Comparison of ENCODE assay signal across 13 cellular contexts in genomic region chrX:134537179-134537945, GRCh38.
DNase-seq lines count a peak whose midpoint lies in the region; ATAC-seq and TF ChIP-seq lines count a peak whose summit lies in the region.
"Had no signal": no experiment of that assay in that cellular context is flagged by ENCODE, and none has a peak within 500 bp of the region (broad histone marks: within the 10 kb centered on the region; RNA-seq: fewer than 3 reads in every experiment).

No MANE protein-coding gene starts in this region.

- H3K27me3 Mint-ChIP-seq in nephron (ENCODE audit: low read depth): no peaks in the 10 kb centered on the region
- H3K27me3 Mint-ChIP-seq in activated naive CD8-positive, alpha-beta T cell treated with anti-CD3 and anti-CD28 coated beads for 36 hours: no peaks in the 10 kb centered on the region

- no peak overlapping the region for H3K4me3 Mint-ChIP-seq in nephron
- no peak overlapping the region for H3K4me3 Mint-ChIP-seq in activated naive CD8-positive, alpha-beta T cell treated with anti-CD3 and anti-CD28 coated beads for 36 hours
- H3K4me3 Mint-ChIP-seq: activated naive CD8-positive, alpha-beta T cell treated with anti-CD3 and anti-CD28 coated beads, Interleukin-2, amount 50 U/mL, for 24 hours; stimulated activated effector memory CD8-positive, alpha-beta T cell treated with anti-CD3 and anti-CD28 coated beads, Interleukin-12 subunit alpha, Interleukin-12 subunit beta, amount 100 ng/mL, for 72 hours had no signal

- H3K4me1 Mint-ChIP-seq in nephron: peaks cover 35% of the 10 kb centered on the region
- peaks cover 1% of the 10 kb centered on the region for H3K4me1 Mint-ChIP-seq in activated naive CD8-positive, alpha-beta T cell treated with anti-CD3 and anti-CD28 coated beads for 36 hours
- H3K4me1 Mint-ChIP-seq: activated naive CD8-positive, alpha-beta T cell treated with anti-CD3 and anti-CD28 coated beads, Interleukin-2, amount 50 U/mL, for 24 hours; stimulated activated effector memory CD8-positive, alpha-beta T cell treated with anti-CD3 and anti-CD28 coated beads, Interleukin-12 subunit alpha, Interleukin-12 subunit beta, amount 100 ng/mL, for 72 hours had no signal

- H3K36me3 Mint-ChIP-seq in nephron (ENCODE audit: low read depth): no peaks in the 10 kb centered on the region
- no peaks in the 10 kb centered on the region for H3K36me3 Mint-ChIP-seq in activated naive CD8-positive, alpha-beta T cell treated with anti-CD3 and anti-CD28 coated beads for 36 hours
- H3K36me3 Mint-ChIP-seq: stimulated activated effector memory CD8-positive, alpha-beta T cell treated with anti-CD3 and anti-CD28 coated beads, Interleukin-12 subunit alpha, Interleukin-12 subunit beta, amount 100 ng/mL, for 72 hours had no signal

- no peak for TF ChIP-seq CTCF in nephron (IDR thresholded peaks at IDR 0.05; ENCODE audit: unreplicated experiment in 3 of 3)

- peak overlapping the region; percentile 60 to 91 (median 89) for H3K27ac Mint-ChIP-seq in nephron
- H3K27ac Mint-ChIP-seq in activated naive CD8-positive, alpha-beta T cell treated with anti-CD3 and anti-CD28 coated beads for 36 hours: no peak overlapping the region
- H3K27ac Mint-ChIP-seq: activated naive CD8-positive, alpha-beta T cell treated with anti-CD3 and anti-CD28 coated beads, Interleukin-2, amount 50 U/mL, for 24 hours; stimulated activated effector memory CD8-positive, alpha-beta T cell treated with anti-CD3 and anti-CD28 coated beads, Interleukin-12 subunit alpha, Interleukin-12 subunit beta, amount 100 ng/mL, for 72 hours had no signal

- DNase-seq in EH (ENCODE audit: low read depth): peak; percentile 94
- peak; percentile 26 for DNase-seq in OCI-M1 (lab: John Stamatoyannopoulos, UW)
- peak; percentile 85 for DNase-seq in fibroblast of gingiva (ENCODE audit: low read depth)
- DNase-seq in activated naive CD8-positive, alpha-beta T cell treated with anti-CD3 and anti-CD28 coated beads for 36 hours: no peak
- DNase-seq in C1 segment of cervical spinal cord (lab: John Stamatoyannopoulos, UW): no peak
- DNase-seq: activated naive CD8-positive, alpha-beta T cell treated with anti-CD3 and anti-CD28 coated beads, Interleukin-2, amount 50 U/mL, for 24 hours; Calu3; H7; lower lobe of right lung had no signal

- ATAC-seq in HG03045 (IDR thresholded peaks at IDR 0.05; ENCODE audit: unreplicated experiment) (no peak), GM18517 (IDR thresholded peaks at IDR 0.05; ENCODE audit: unreplicated experiment) (no peak)
- ATAC-seq: activated naive CD8-positive, alpha-beta T cell treated with anti-CD3 and anti-CD28 coated beads, Interleukin-2, amount 50 U/mL, for 24 hours; stimulated activated effector memory CD8-positive, alpha-beta T cell treated with anti-CD3 and anti-CD28 coated beads, Interleukin-12 subunit alpha, Interleukin-12 subunit beta, amount 100 ng/mL, for 72 hours had no signal

- no peaks in the 10 kb centered on the region for H3K9me3 Mint-ChIP-seq in nephron
- H3K9me3 Mint-ChIP-seq in activated naive CD8-positive, alpha-beta T cell treated with anti-CD3 and anti-CD28 coated beads for 36 hours: no peaks in the 10 kb centered on the region
- H3K9me3 Mint-ChIP-seq: activated naive CD8-positive, alpha-beta T cell treated with anti-CD3 and anti-CD28 coated beads, Interleukin-2, amount 50 U/mL, for 24 hours; stimulated activated effector memory CD8-positive, alpha-beta T cell treated with anti-CD3 and anti-CD28 coated beads, Interleukin-12 subunit alpha, Interleukin-12 subunit beta, amount 100 ng/mL, for 72 hours had no signal

Comparison
In these comparisons a context has a peak if more than half of its experiments do, and no peak if none do; other contexts are left out.
1. DNase-seq: peak in EH (single experiment), OCI-M1 (single experiment) and fibroblast of gingiva (single experiment); none in activated naive CD8-positive, alpha-beta T cell treated with anti-CD3 and anti-CD28 coated beads for 36 hours (single experiment) and C1 segment of cervical spinal cord (0 of 14).